In genomic region chr1:93900723-93901504, GRCh38 we compare ENCODE assay signal across 26 cellular contexts.
"Had no signal": no experiment of that assay in that cellular context is flagged by ENCODE, and none has a peak within 500 bp of the region (broad histone marks: within the 10 kb centered on the region; RNA-seq: fewer than 3 reads in every experiment).

No MANE protein-coding gene starts in this region.

- H3K27ac ChIP-seq: lower lobe of right lung, parathyroid adenoma, suprapubic skin, transverse colon, upper lobe of right lung, uterus had no signal

- H3K4me2 ChIP-seq: smooth muscle cell had no signal

- DNase-seq: cortex of kidney; effector memory CD8-positive, alpha-beta T cell; hypothalamus; immature natural killer cell; islet precursor cell; kidney glomerular epithelial cell; left colon; left ventricle myocardium superior; lower lobe of right lung; natural killer cell; stimulated activated CD4-positive, alpha-beta T cell treated with anti-CD3 and anti-CD28 coated beads, Interleukin-12 subunit alpha, Interleukin-12 subunit beta, amount 100 ng/mL, for 4 hours; stimulated activated CD4-positive, alpha-beta T cell treated with anti-CD3 and anti-CD28 coated beads, Interleukin-1b, Interleukin-23, amount 100 ng/mL, for 48 hours; stimulated activated CD4-positive, alpha-beta T cell treated with anti-CD3 and anti-CD28 coated beads, Interleukin-4, amount 100 ng/mL, for 1 hour; stimulated activated CD8-positive, alpha-beta memory T cell treated with anti-CD3 and anti-CD28 coated beads, Interleukin-4, amount 100 ng/mL, for 48 hours; stimulated activated naive CD4-positive, alpha-beta T cell; stimulated activated naive CD8-positive, alpha-beta T cell treated with anti-CD3 and anti-CD28 coated beads, Interleukin-15, amount 100 ng/mL, for 72 hours; transverse colon; upper lobe of right lung; uterus had no signal

- H3K9me3 ChIP-seq: lower lobe of right lung, neutrophil, suprapubic skin, transverse colon, upper lobe of right lung, uterus had no signal

- H2AFZ ChIP-seq: parathyroid adenoma had no signal

- H3K4me1 ChIP-seq: parathyroid adenoma, suprapubic skin, uterus had no signal

- H3K4me3 ChIP-seq: lower lobe of right lung, smooth muscle cell, suprapubic skin, transverse colon, upper lobe of right lung, uterus had no signal

- ATAC-seq: effector memory CD8-positive, alpha-beta T cell; left colon; left ventricle myocardium superior; lower lobe of right lung; natural killer cell; sciatic nerve; stimulated activated naive CD8-positive, alpha-beta T cell treated with anti-CD3 and anti-CD28 coated beads, Interleukin-15, amount 100 ng/mL, for 72 hours; upper lobe of right lung had no signal

- H3K9ac ChIP-seq: parathyroid adenoma had no signal

- H3K36me3 ChIP-seq: uterus had no signal

- FAIRE-seq: endometrium, frontal cortex had no signal

- H3K27me3 ChIP-seq: neutrophil, suprapubic skin, transverse colon, upper lobe of right lung, uterus had no signal

- H3K79me2 ChIP-seq: parathyroid adenoma had no signal
